9 cellular contexts compared by ENCODE assay signal in genomic region chr3:15050405-15051092, GRCh38. TPM values are rescaled to one million over a fixed set of nuclear protein-coding genes. Genes with fewer than 3 reads are reported as not detected.
DNase-seq lines count a peak whose midpoint lies in the region; ATAC-seq and TF ChIP-seq lines count a peak whose summit lies in the region.
"Had no signal": no experiment of that assay in that cellular context is flagged by ENCODE, and none has a peak within 500 bp of the region (broad histone marks: within the 10 kb centered on the region; RNA-seq: fewer than 3 reads in every experiment).

No MANE protein-coding gene starts in this region.

- no peak overlapping the region for H3K4me3 Mint-ChIP-seq in activated T-helper 17 cell treated with anti-CD3 and anti-CD28 coated beads, Interleukin-2, amount 50 U/mL, for 72 hours

- H3K36me3 Mint-ChIP-seq in activated T-helper 17 cell treated with anti-CD3 and anti-CD28 coated beads, Interleukin-2, amount 50 U/mL, for 72 hours (ENCODE audit: low read depth), result peaks cover 98% of the 10 kb centered on the region

- no peak overlapping the region for H3K4me3 ChIP-seq in brain microvascular endothelial cell (ENCODE audit: low read depth, low read length)

- no peak for TF ChIP-seq CTCF in GM13976 (IDR thresholded peaks at IDR 0.05; ENCODE audit: borderline replicate concordance, control extremely low read depth, extremely low read depth, insufficient read depth, missing control alignments)
- no peak for TF ChIP-seq CTCF in brain microvascular endothelial cell (IDR thresholded peaks at IDR 0.05; ENCODE audit: low read depth, low read length, missing control alignments)

- no peaks in the 10 kb centered on the region for H3K27me3 ChIP-seq in brain microvascular endothelial cell (replicated peaks)

- no peaks in the 10 kb centered on the region for H3K9me3 Mint-ChIP-seq in activated T-helper 17 cell treated with anti-CD3 and anti-CD28 coated beads, Interleukin-2, amount 50 U/mL, for 72 hours

- in situ Hi-C loops in GM13976 (cut with MboI; ENCODE audit: low sequenced_read_pairs, unreplicated experiment), result no loop called here
- in situ Hi-C loops in brain microvascular endothelial cell (cut with HindIII; ENCODE audit: low pct_ligation_motif_present, low sequenced_read_pairs), result no loop called here

- no peak for TF ChIP-seq POLR2A in erythroblast (IDR thresholded peaks at IDR 0.05; ENCODE audit: low read length)

- ATAC-seq in GM19467 (IDR thresholded peaks at IDR 0.05; ENCODE audit: unreplicated experiment) (peak; percentile 72), HG03108 (IDR thresholded peaks at IDR 0.05; ENCODE audit: unreplicated experiment) (peak; percentile 83)
- no peak for ATAC-seq in activated T-helper 17 cell treated with anti-CD3 and anti-CD28 coated beads, Interleukin-2, amount 50 U/mL, for 72 hours (replicated peaks)

- H3K4me1 Mint-ChIP-seq in activated T-helper 17 cell treated with anti-CD3 and anti-CD28 coated beads, Interleukin-2, amount 50 U/mL, for 72 hours, result peaks cover 30% of the 10 kb centered on the region

- H3K27ac Mint-ChIP-seq in activated T-helper 17 cell treated with anti-CD3 and anti-CD28 coated beads, Interleukin-2, amount 50 U/mL, for 72 hours, result peak overlapping the region; percentile 73

- peaks cover 54% of the 10 kb centered on the region for H3K36me3 ChIP-seq in brain microvascular endothelial cell (replicated peaks)

- H3K27ac ChIP-seq in brain microvascular endothelial cell, result no peak overlapping the region

- DNase-seq in GM13976 (ENCODE audit: low spot score) (peak; percentile 72), erythroblast (lab: John Stamatoyannopoulos, UW) (no peak), C1 segment of cervical spinal cord (lab: John Stamatoyannopoulos, UW) (no peak), brain microvascular endothelial cell (no peak), OCI-M2 (lab: John Stamatoyannopoulos, UW; ENCODE audit: unreplicated experiment) (no peak)
- DNase-seq: activated CD4-positive, CD25-positive, alpha-beta regulatory T cell had no signal

- H3K27me3 Mint-ChIP-seq in activated T-helper 17 cell treated with anti-CD3 and anti-CD28 coated beads, Interleukin-2, amount 50 U/mL, for 72 hours, result no peaks in the 10 kb centered on the region

RNA-seq across cellular contexts. Expression of gene MRPS25, which starts 14.6 kb away (rescaled TPM):
- 10 to 100 TPM; 43.7 to 80.5 TPM for total RNA-seq in activated T-helper 17 cell treated with anti-CD3 and anti-CD28 coated beads, Interleukin-2, amount 50 U/mL, for 72 hours

RNA-seq across cellular contexts. Expression of gene RBSN, which starts 48.4 kb away (rescaled TPM):
- 10 to 100 TPM; 15.9 to 19.0 TPM for total RNA-seq in activated T-helper 17 cell treated with anti-CD3 and anti-CD28 coated beads, Interleukin-2, amount 50 U/mL, for 72 hours
